In genomic region chr17:21253646-21254441, GRCh38 we compare ENCODE assay signal across 8 cellular contexts. TPM values are rescaled to one million over a fixed set of nuclear protein-coding genes. Genes with fewer than 3 reads are reported as not detected.
DNase-seq lines count a peak whose midpoint lies in the region; ATAC-seq and TF ChIP-seq lines count a peak whose summit lies in the region.

No MANE protein-coding gene starts in this region.

- TF ChIP-seq POLR2A in GM18505 (IDR thresholded peaks at IDR 0.05; ENCODE audit: borderline replicate concordance, extremely low read depth, insufficient read depth, insufficient read length) = no peak

- peaks cover 35% of the 10 kb centered on the region for H3K4me1 Mint-ChIP-seq in chondrocyte (ENCODE audit: low read depth)

- no peaks in the 10 kb centered on the region for H3K36me3 ChIP-seq in muscle layer of duodenum (ENCODE audit: control insufficient read depth in 1 of 2, insufficient read depth in 2 of 2, low read length in 2 of 2)

- peak; percentile 3 for ATAC-seq in GM18498 (IDR thresholded peaks at IDR 0.05; ENCODE audit: unreplicated experiment)
- no peak for ATAC-seq in GM18505 (IDR thresholded peaks at IDR 0.05; ENCODE audit: unreplicated experiment)

- H3K27me3 Mint-ChIP-seq in chondrocyte (ENCODE audit: low read depth) = no peaks in the 10 kb centered on the region

- peak overlapping the region; percentile 78 for H3K4me3 Mint-ChIP-seq in chondrocyte (ENCODE audit: unreplicated experiment)

- peak overlapping the region; percentile 54 for H3K27ac Mint-ChIP-seq in chondrocyte (ENCODE audit: unreplicated experiment)

- H3K4me1 ChIP-seq in muscle layer of duodenum (ENCODE audit: control insufficient read depth in 1 of 2, insufficient read depth in 2 of 2, low read length in 2 of 2) = peaks cover 5 to 19% of the 10 kb centered on the region in 2 donors

- H3K9me3 Mint-ChIP-seq in chondrocyte (ENCODE audit: low read depth) = no peaks in the 10 kb centered on the region

- H3K4me3 ChIP-seq in HL-60 (replicated peaks; ENCODE audit: insufficient read depth, low read length) = peak overlapping the region; percentile 47
- H3K4me3 ChIP-seq in muscle layer of duodenum (ENCODE audit: low read depth in 1 of 2, low read length in 2 of 2) = peak overlapping the region; percentile 64 to 81

- H3K27ac ChIP-seq in HL-60 (replicated peaks) = no peak overlapping the region; the same call in 1 of the 2 replicates
- no peak overlapping the region for H3K27ac ChIP-seq in muscle layer of duodenum (ENCODE audit: low read length)

- H3K36me3 Mint-ChIP-seq in chondrocyte (ENCODE audit: low read depth) = no peaks in the 10 kb centered on the region

- DNase-seq in HL-60 (ENCODE audit: low read depth in 1 of 2, low spot score in 1 of 2) = no peak
- no peak for DNase-seq in chondrocyte (ENCODE audit: low spot score)
- DNase-seq in effector CD8-positive, alpha-beta T cell (lab: John Stamatoyannopoulos, UW) = no peak
- no peak for DNase-seq in stimulated activated CD4-positive, alpha-beta T cell treated with anti-CD3 and anti-CD28 coated beads, Interleukin-4, amount 100 ng/mL, for 4 hours
- no peak for DNase-seq in foreskin melanocyte

- TF ChIP-seq CTCF in HL-60 (IDR thresholded peaks at IDR 0.05; ENCODE audit: insufficient read depth, low read length) = no peak
- TF ChIP-seq CTCF in chondrocyte (IDR thresholded peaks at IDR 0.05) = no peak

- no peaks in the 10 kb centered on the region for H3K9me3 ChIP-seq in muscle layer of duodenum (ENCODE audit: control insufficient read depth in 1 of 2, low read length in 2 of 2)

- H3K27me3 ChIP-seq in HL-60 (ENCODE audit: insufficient read depth, poor library complexity, severe bottlenecking) (peaks cover 3% of the 10 kb centered on the region), muscle layer of duodenum (ENCODE audit: low read depth, low read length) (no peaks in the 10 kb centered on the region)

RNA-seq across cellular contexts. Expression of gene NATD1, which starts 0.6 kb away (rescaled TPM):
- total RNA-seq in chondrocyte = 8.2 to 18.6 TPM (median 17.2 TPM) in 3 replicates

RNA-seq across cellular contexts. Expression of gene MAP2K3, which starts 30.7 kb away (rescaled TPM):
- total RNA-seq in chondrocyte = 31.3 to 38.3 TPM (median 35.9 TPM) in 3 replicates

RNA-seq across cellular contexts. Expression of gene TMEM11, which starts 39.9 kb away (rescaled TPM):
- total RNA-seq in chondrocyte = 24.3 to 28.1 TPM (median 24.7 TPM) in 3 replicates
